ENCODE assay signal across 1 cellular context in the genomic region with DNA sequence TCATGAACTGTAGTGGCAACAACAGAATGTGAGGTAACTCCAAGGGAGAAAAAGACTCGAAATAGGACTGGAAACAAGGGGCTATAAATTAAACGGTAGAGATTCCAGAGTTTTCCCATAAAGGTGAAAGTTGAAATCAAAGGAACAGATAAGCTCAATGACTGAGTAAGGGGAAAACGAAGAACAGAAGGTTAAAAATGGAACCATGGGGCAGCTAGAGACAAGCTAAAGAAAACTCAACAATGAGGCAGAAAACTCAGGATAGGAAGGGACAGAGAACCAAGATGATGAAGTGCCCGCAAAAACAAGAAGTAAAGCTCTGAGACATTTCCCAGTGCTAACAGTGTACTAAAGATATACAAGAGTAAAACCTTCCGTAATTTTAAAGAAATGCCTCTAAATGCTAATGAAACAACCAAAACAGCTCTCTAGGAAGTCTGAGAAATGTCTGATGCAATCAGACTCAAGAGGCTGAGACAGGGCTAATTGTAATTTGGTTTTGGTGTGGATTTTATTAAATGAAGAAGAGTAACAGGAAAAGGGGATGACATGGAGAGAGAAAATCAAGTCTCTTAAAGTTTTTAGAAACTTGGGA.
TF ChIP-seq lines count a peak whose summit lies in the region.

No MANE protein-coding gene starts in this region.

TF ChIP-seq in GM23338, 12 proteins besides CTCF, POLR2A, EP300 and RAD21 (continued from another document):
- TF ChIP-seq, protein P1, sequence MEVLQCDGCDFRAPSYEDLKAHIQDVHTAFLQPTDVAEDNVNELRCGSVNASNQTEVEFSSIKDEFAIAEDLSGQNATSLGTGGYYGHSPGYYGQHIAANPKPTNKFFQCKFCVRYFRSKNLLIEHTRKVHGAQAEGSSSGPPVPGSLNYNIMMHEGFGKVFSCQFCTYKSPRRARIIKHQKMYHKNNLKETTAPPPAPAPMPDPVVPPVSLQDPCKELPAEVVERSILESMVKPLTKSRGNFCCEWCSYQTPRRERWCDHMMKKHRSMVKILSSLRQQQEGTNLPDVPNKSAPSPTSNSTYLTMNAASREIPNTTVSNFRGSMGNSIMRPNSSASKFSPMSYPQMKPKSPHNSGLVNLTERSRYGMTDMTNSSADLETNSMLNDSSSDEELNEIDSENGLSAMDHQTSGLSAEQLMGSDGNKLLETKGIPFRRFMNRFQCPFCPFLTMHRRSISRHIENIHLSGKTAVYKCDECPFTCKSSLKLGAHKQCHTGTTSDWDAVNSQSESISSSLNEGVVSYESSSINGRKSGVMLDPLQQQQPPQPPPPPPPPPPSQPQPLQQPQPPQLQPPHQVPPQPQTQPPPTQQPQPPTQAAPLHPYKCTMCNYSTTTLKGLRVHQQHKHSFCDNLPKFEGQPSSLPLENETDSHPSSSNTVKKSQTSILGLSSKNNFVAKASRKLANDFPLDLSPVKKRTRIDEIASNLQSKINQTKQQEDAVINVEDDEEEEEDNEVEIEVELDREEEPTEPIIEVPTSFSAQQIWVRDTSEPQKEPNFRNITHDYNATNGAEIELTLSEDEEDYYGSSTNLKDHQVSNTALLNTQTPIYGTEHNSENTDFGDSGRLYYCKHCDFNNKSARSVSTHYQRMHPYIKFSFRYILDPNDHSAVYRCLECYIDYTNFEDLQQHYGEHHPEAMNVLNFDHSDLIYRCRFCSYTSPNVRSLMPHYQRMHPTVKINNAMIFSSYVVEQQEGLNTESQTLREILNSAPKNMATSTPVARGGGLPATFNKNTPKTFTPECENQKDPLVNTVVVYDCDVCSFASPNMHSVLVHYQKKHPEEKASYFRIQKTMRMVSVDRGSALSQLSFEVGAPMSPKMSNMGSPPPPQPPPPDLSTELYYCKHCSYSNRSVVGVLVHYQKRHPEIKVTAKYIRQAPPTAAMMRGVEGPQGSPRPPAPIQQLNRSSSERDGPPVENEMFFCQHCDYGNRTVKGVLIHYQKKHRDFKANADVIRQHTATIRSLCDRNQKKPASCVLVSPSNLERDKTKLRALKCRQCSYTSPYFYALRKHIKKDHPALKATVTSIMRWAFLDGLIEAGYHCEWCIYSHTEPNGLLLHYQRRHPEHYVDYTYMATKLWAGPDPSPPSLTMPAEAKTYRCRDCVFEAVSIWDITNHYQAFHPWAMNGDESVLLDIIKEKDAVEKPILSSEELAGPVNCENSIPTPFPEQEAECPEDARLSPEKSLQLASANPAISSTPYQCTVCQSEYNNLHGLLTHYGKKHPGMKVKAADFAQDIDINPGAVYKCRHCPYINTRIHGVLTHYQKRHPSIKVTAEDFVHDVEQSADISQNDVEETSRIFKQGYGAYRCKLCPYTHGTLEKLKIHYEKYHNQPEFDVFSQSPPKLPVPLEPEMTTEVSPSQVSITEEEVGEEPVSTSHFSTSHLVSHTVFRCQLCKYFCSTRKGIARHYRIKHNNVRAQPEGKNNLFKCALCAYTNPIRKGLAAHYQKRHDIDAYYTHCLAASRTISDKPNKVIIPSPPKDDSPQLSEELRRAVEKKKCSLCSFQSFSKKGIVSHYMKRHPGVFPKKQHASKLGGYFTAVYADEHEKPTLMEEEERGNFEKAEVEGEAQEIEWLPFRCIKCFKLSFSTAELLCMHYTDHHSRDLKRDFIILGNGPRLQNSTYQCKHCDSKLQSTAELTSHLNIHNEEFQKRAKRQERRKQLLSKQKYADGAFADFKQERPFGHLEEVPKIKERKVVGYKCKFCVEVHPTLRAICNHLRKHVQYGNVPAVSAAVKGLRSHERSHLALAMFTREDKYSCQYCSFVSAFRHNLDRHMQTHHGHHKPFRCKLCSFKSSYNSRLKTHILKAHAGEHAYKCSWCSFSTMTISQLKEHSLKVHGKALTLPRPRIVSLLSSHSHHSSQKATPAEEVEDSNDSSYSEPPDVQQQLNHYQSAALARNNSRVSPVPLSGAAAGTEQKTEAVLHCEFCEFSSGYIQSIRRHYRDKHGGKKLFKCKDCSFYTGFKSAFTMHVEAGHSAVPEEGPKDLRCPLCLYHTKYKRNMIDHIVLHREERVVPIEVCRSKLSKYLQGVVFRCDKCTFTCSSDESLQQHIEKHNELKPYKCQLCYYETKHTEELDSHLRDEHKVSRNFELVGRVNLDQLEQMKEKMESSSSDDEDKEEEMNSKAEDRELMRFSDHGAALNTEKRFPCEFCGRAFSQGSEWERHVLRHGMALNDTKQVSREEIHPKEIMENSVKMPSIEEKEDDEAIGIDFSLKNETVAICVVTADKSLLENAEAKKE (CRISPR knock-in tag; IDR thresholded peaks at IDR 0.05) = no peak
- TF ChIP-seq ZNF114 (CRISPR knock-in tag; IDR thresholded peaks at IDR 0.05) (no peak), NANOG (IDR thresholded peaks at IDR 0.05; ENCODE audit: borderline replicate concordance) (no peak), EZH2 (IDR thresholded peaks at IDR 0.05; ENCODE audit: low read depth, unreplicated experiment) (no peak), CREB1 (CRISPR knock-in tag; IDR thresholded peaks at IDR 0.05; ENCODE audit: low read depth) (no peak), POLR2AphosphoS5 (IDR thresholded peaks at IDR 0.05; ENCODE audit: low read depth) (no peak)
- TF ChIP-seq, protein P2, sequence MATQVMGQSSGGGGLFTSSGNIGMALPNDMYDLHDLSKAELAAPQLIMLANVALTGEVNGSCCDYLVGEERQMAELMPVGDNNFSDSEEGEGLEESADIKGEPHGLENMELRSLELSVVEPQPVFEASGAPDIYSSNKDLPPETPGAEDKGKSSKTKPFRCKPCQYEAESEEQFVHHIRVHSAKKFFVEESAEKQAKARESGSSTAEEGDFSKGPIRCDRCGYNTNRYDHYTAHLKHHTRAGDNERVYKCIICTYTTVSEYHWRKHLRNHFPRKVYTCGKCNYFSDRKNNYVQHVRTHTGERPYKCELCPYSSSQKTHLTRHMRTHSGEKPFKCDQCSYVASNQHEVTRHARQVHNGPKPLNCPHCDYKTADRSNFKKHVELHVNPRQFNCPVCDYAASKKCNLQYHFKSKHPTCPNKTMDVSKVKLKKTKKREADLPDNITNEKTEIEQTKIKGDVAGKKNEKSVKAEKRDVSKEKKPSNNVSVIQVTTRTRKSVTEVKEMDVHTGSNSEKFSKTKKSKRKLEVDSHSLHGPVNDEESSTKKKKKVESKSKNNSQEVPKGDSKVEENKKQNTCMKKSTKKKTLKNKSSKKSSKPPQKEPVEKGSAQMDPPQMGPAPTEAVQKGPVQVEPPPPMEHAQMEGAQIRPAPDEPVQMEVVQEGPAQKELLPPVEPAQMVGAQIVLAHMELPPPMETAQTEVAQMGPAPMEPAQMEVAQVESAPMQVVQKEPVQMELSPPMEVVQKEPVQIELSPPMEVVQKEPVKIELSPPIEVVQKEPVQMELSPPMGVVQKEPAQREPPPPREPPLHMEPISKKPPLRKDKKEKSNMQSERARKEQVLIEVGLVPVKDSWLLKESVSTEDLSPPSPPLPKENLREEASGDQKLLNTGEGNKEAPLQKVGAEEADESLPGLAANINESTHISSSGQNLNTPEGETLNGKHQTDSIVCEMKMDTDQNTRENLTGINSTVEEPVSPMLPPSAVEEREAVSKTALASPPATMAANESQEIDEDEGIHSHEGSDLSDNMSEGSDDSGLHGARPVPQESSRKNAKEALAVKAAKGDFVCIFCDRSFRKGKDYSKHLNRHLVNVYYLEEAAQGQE (IDR thresholded peaks at IDR 0.05; ENCODE audit: unreplicated experiment) = no peak
